8 cellular contexts compared by ENCODE assay signal in genomic region chr2:177211148-177211547, GRCh38. TPM values are rescaled to one million over a fixed set of nuclear protein-coding genes. Genes with fewer than 3 reads are reported as not detected.
DNase-seq lines count a peak whose midpoint lies in the region; ATAC-seq, FAIRE-seq and TF ChIP-seq lines count a peak whose summit lies in the region.

No MANE protein-coding gene starts in this region.

- no peaks in the 10 kb centered on the region for H3K9me3 ChIP-seq in OCI-LY3 (ENCODE audit: insufficient read depth, low read length)
- no peaks in the 10 kb centered on the region for H3K9me3 ChIP-seq in endocrine pancreas (ENCODE audit: control insufficient read depth, low read length)
- no peaks in the 10 kb centered on the region for H3K9me3 ChIP-seq in trophoblast cell (ENCODE audit: insufficient read depth, low read depth, low read length)

- H2BK120ac ChIP-seq in trophoblast cell (ENCODE audit: insufficient read depth, low read length, poor library complexity) = no peak overlapping the region

- no CpG with 5 or more reads among the region's 7 CpGs for WGBS in trophoblast cell (ENCODE audit: extremely low coverage, insufficient coverage, insufficient read length)

- H2AK5ac ChIP-seq in trophoblast cell (ENCODE audit: low read length) = no peak overlapping the region

- H3K79me1 ChIP-seq in trophoblast cell (ENCODE audit: low read length) = peaks cover 11% of the 10 kb centered on the region

- DNase-seq in GM06990 (ENCODE audit: extremely low read depth, insufficient read length) (no peak), trophoblast cell (peak in 1 of 2 donors; percentile 12), NCI-H187 treated with DMSO at 0.1 percent for 48 hours (lab: John Stamatoyannopoulos, UW) (no peak), RCC 7860 (ENCODE audit: low spot score) (no peak), NCI-H2171 treated with DMSO at 0.1 percent for 48 hours (lab: John Stamatoyannopoulos, UW) (no peak)

- no peak overlapping the region for H3K18ac ChIP-seq in trophoblast cell (ENCODE audit: low read length)

- no peak overlapping the region for H4K12ac ChIP-seq in trophoblast cell (ENCODE audit: low read depth, low read length)

- H3K4ac ChIP-seq in trophoblast cell (ENCODE audit: low read depth, low read length) = no peak overlapping the region

- H3K27me3 ChIP-seq in GM06990 (replicated peaks; ENCODE audit: control insufficient read depth, insufficient read depth, low read length) (no peaks in the 10 kb centered on the region), OCI-LY3 (ENCODE audit: low read depth, low read length) (no peaks in the 10 kb centered on the region), endocrine pancreas (ENCODE audit: control insufficient read depth, insufficient read depth, low read length) (no peaks in the 10 kb centered on the region), trophoblast cell (ENCODE audit: insufficient read depth, low read length) (no peaks in the 10 kb centered on the region)

- H4K20me1 ChIP-seq in OCI-LY3 (ENCODE audit: insufficient read depth, low read length) = peaks cover 28% of the 10 kb centered on the region

- no peak overlapping the region for H2BK5ac ChIP-seq in trophoblast cell (ENCODE audit: low read depth, low read length, poor library complexity)

- H3K4me2 ChIP-seq in OCI-LY3 (ENCODE audit: low read length) = peak overlapping the region; percentile 76
- H3K4me2 ChIP-seq in trophoblast cell (ENCODE audit: low read length) = peak overlapping the region; percentile 65

- FAIRE-seq in RCC 7860 (lab: Jason Lieb, UNC) = no peak

- H3K14ac ChIP-seq in trophoblast cell (ENCODE audit: low read length) = no peak overlapping the region

- H3K27ac ChIP-seq in OCI-LY3 (ENCODE audit: low read length) = peak overlapping the region; percentile 86
- H3K27ac ChIP-seq in trophoblast cell (ENCODE audit: low read depth, low read length) = peak overlapping the region; percentile 34

- peaks cover 34% of the 10 kb centered on the region for H3K4me1 ChIP-seq in OCI-LY3 (ENCODE audit: low read length)
- H3K4me1 ChIP-seq in endocrine pancreas (ENCODE audit: control insufficient read depth, insufficient read depth, low read length) = peaks cover 12% of the 10 kb centered on the region
- H3K4me1 ChIP-seq in trophoblast cell (ENCODE audit: control insufficient read depth in 1 of 2, insufficient read depth in 2 of 2, low read length in 2 of 2) = no peaks in the 10 kb centered on the region

- no peak overlapping the region for H3K23ac ChIP-seq in trophoblast cell (ENCODE audit: low read length)

- H3K9ac ChIP-seq in OCI-LY3 (ENCODE audit: low read length) = peak overlapping the region; percentile 85
- H3K9ac ChIP-seq in endocrine pancreas (ENCODE audit: control insufficient read depth, insufficient read depth, low read length) = peak overlapping the region; percentile 61
- no peak overlapping the region for H3K9ac ChIP-seq in trophoblast cell (ENCODE audit: low read length)

- no peak overlapping the region for H4K8ac ChIP-seq in trophoblast cell (ENCODE audit: low read depth, low read length)

- H2AFZ ChIP-seq in OCI-LY3 (ENCODE audit: low read depth, low read length) (no peak overlapping the region), trophoblast cell (ENCODE audit: insufficient read depth, low read length, poor library complexity) (no peak overlapping the region)

- no peak overlapping the region for H2BK12ac ChIP-seq in trophoblast cell (ENCODE audit: low read length)

- peak overlapping the region; percentile 81 for H3K4me3 ChIP-seq in GM06990 (replicated peaks; ENCODE audit: low read depth, low read length)
- peak overlapping the region; percentile 80 for H3K4me3 ChIP-seq in OCI-LY3 (ENCODE audit: low read length)
- peak overlapping the region; percentile 85 for H3K4me3 ChIP-seq in endocrine pancreas (ENCODE audit: control insufficient read depth, insufficient read depth, low read length)
- H3K4me3 ChIP-seq in trophoblast cell (ENCODE audit: low read depth, low read length) = no peak overlapping the region

- no peak overlapping the region for H4K91ac ChIP-seq in trophoblast cell (ENCODE audit: low read depth, low read length)

- TF ChIP-seq CTCF in GM06990 (IDR thresholded peaks at IDR 0.05; ENCODE audit: insufficient read depth, low read length, poor library complexity, severe bottlenecking) = no peak
- no peak for TF ChIP-seq CTCF in OCI-LY3 (IDR thresholded peaks at IDR 0.05; ENCODE audit: low read depth, low read length)

- no peak for ATAC-seq in HG03571 (IDR thresholded peaks at IDR 0.05; ENCODE audit: unreplicated experiment)

- H3K79me2 ChIP-seq in OCI-LY3 (ENCODE audit: low read length) (peaks cover 53% of the 10 kb centered on the region), trophoblast cell (ENCODE audit: control insufficient read depth, insufficient read depth, low read length, poor library complexity) (peaks cover 9% of the 10 kb centered on the region)

- peaks cover 4% of the 10 kb centered on the region; the same call in 1 of the 2 replicates for H3K36me3 ChIP-seq in GM06990 (ENCODE audit: control insufficient read depth, insufficient read depth, low read length)
- peaks cover 27% of the 10 kb centered on the region for H3K36me3 ChIP-seq in OCI-LY3 (replicated peaks; ENCODE audit: low read depth, low read length)
- H3K36me3 ChIP-seq in endocrine pancreas (ENCODE audit: control insufficient read depth, insufficient read depth, low read length) = no peaks in the 10 kb centered on the region
- peaks cover 2 to 3% of the 10 kb centered on the region in 2 experiments for H3K36me3 ChIP-seq in trophoblast cell (ENCODE audit: control insufficient read depth in 1 of 2, insufficient read depth in 2 of 2, low read length in 2 of 2)

RNA-seq across cellular contexts. Expression of gene HNRNPA3, which starts 1.4 kb away (rescaled TPM):
- polyA plus RNA-seq in trophoblast cell (2013) = 339 and 340 TPM in 2 replicates

RNA-seq across cellular contexts. Expression of gene NFE2L2, which starts 53.4 kb away (rescaled TPM):
- 78.1 and 80.1 TPM in 2 replicates for polyA plus RNA-seq in trophoblast cell (2013)
